Comparison of ENCODE assay signal across 25 cellular contexts in the genomic region with DNA sequence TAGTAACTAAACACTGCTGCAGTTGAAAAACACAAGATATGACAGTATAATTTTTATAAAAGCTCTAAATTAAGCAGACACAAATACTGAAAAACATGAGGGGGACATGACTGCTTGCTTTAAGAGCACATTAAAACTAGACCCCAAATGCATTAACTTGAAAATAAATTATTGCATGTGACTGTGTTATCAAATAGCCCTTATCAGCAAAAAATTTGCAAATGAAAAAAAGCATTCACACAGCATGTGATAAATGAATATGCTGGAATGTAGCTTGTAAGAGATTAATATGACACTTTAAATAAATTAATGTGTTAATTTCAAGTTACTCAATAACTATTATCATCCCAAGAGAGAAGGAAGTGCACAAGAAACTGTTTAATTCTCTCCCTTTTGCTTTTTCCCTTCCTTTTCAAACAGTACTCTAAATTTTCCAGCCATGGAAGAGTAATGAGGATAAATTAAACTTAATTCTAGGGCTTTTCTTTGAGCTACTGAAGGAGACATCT.
DNase-seq lines count a peak whose midpoint lies in the region; ATAC-seq, FAIRE-seq and TF ChIP-seq lines count a peak whose summit lies in the region.
"Had no signal": no experiment of that assay in that cellular context is flagged by ENCODE, and none has a peak within 500 bp of the region (broad histone marks: within the 10 kb centered on the region; RNA-seq: fewer than 3 reads in every experiment).

No MANE protein-coding gene starts in this region.

- H3K4me1 Mint-ChIP-seq in neural progenitor cell = peaks cover 2% of the 10 kb centered on the region
- H3K4me1 Mint-ChIP-seq: B cell had no signal

- H2BK15ac ChIP-seq in IMR-90 (ENCODE audit: low read depth, low read length) = no peak overlapping the region

- in situ Hi-C loops in IMR-90 (cut with MboI; ENCODE audit: low sequenced_read_pairs) = no loop called here

- CTCF ChIA-PET in A549 (lab: Yijun Ruan, JAX) = no interaction called here
- CTCF ChIA-PET in IMR-90 (lab: Yijun Ruan, JAX) = no interaction called here
- CTCF ChIA-PET in PC-3 (lab: Charles Lee) = no interaction called here

- BruUV-seq in IMR-90 (replicated peaks; lab: Mats Ljungman, UMichigan) (no TSS peak), PC-3 (replicated peaks; lab: Mats Ljungman, UMichigan) (no TSS peak)

- H3K9ac ChIP-seq in IMR-90 (ENCODE audit: low read depth, low read length) (no peak overlapping the region), SK-N-MC (ENCODE audit: insufficient read length) (peak overlapping the region; percentile 16), neural progenitor cell (no peak overlapping the region), PC-3 (ENCODE audit: low read length) (no peak overlapping the region)
- H3K9ac ChIP-seq: BLaER1 treated with 17β-estradiol and CSF1 and Interleukin-3, amounts not matched to agents 10 nM and 100 nM had no signal

- ATAC-seq in A549 (no peak), IMR-90 (ENCODE audit: low read depth) (no peak), GM19023 (IDR thresholded peaks at IDR 0.05; ENCODE audit: unreplicated experiment) (no peak), PC-3 (no peak)
- ATAC-seq: CD8-positive, alpha-beta T cell; GM12878 had no signal

- no peak overlapping the region for H2AK5ac ChIP-seq in IMR-90 (ENCODE audit: low read depth, low read length)

- TF ChIP-seq EP300 in A549 (IDR thresholded peaks at IDR 0.05) = no peak

- H4K20me1 ChIP-seq in IMR-90 (ENCODE audit: insufficient read depth, low read length) (no peaks in the 10 kb centered on the region), neural progenitor cell (ENCODE audit: low read depth) (no peaks in the 10 kb centered on the region), PC-3 (ENCODE audit: low read length) (no peaks in the 10 kb centered on the region)
- H4K20me1 ChIP-seq: BLaER1 treated with 17β-estradiol and CSF1 and Interleukin-3, amounts not matched to agents 10 nM and 100 nM had no signal

- H3K27me3 ChIP-seq in IMR-90 (ENCODE audit: control insufficient read depth, insufficient read depth, low read length) (no peaks in the 10 kb centered on the region), neural progenitor cell (no peaks in the 10 kb centered on the region), PC-3 (ENCODE audit: low read length) (no peaks in the 10 kb centered on the region)
- H3K27me3 ChIP-seq: BLaER1 treated with 17β-estradiol and CSF1 and Interleukin-3, amounts not matched to agents 10 nM and 100 nM had no signal

- H4K8ac ChIP-seq in IMR-90 (ENCODE audit: low read depth in 2 of 2, low read length in 2 of 2) = no peak overlapping the region

- no peak overlapping the region for H4K91ac ChIP-seq in IMR-90 (ENCODE audit: insufficient read depth, low read depth, low read length)

- POLR2A ChIA-PET in A549 (lab: Yijun Ruan, JAX) = no interaction called here
- POLR2A ChIA-PET in IMR-90 (lab: Charles Lee; ENCODE audit: unreplicated experiment) = no interaction called here
- POLR2A ChIA-PET in PC-3 (lab: Charles Lee; ENCODE audit: unreplicated experiment) = no interaction called here

- H3K23ac ChIP-seq in IMR-90 (ENCODE audit: low read depth, low read length) = no peak overlapping the region

- TF ChIP-seq CTCF in A549 (IDR thresholded peaks at IDR 0.05) = no peak
- no peak for TF ChIP-seq CTCF in IMR-90 (conservative IDR thresholded peaks at IDR 0.05; ENCODE audit: low read depth, low read length)
- no peak for TF ChIP-seq CTCF in neural progenitor cell (IDR thresholded peaks at IDR 0.05)
- no peak for TF ChIP-seq CTCF in PC-3 (conservative IDR thresholded peaks at IDR 0.05; ENCODE audit: low read depth, low read length)
- TF ChIP-seq CTCF in lower leg skin (IDR thresholded peaks at IDR 0.05) = no peak

- H3K36me3 Mint-ChIP-seq in neural progenitor cell = no peaks in the 10 kb centered on the region
- H3K36me3 Mint-ChIP-seq: CD8-positive, alpha-beta T cell had no signal

- H2AFZ ChIP-seq in IMR-90 (replicated peaks; ENCODE audit: low read length, poor library complexity) (no peak overlapping the region), neural progenitor cell (replicated peaks) (peak overlapping the region; percentile 22), PC-3 (ENCODE audit: low read length) (no peak overlapping the region)

- H3K9me3 ChIP-seq in A549 = no peaks in the 10 kb centered on the region; the same call in 2 of the 3 replicates
- no peaks in the 10 kb centered on the region; the same call in 1 of the 2 replicates for H3K9me3 ChIP-seq in IMR-90 (ENCODE audit: control insufficient read depth, insufficient read depth, low read length)
- H3K9me3 ChIP-seq in SK-N-MC (ENCODE audit: low read depth, low read length) = no peaks in the 10 kb centered on the region
- no peaks in the 10 kb centered on the region for H3K9me3 ChIP-seq in neural progenitor cell (ENCODE audit: low read depth)
- H3K9me3 ChIP-seq in PC-3 (ENCODE audit: low read length) = 0 out of 2 replicates have a peak, but pooled peaks cover 12% of the 10 kb centered on the region
- H3K9me3 ChIP-seq: Caco-2 had no signal

- no peak overlapping the region for H3K27ac ChIP-seq in A549
- no peak overlapping the region for H3K27ac ChIP-seq in IMR-90 (ENCODE audit: insufficient read depth, low read length)
- peak overlapping the region; percentile 58 for H3K27ac ChIP-seq in SK-N-MC
- H3K27ac ChIP-seq in neural progenitor cell = no peak overlapping the region
- H3K27ac ChIP-seq in PC-3 (ENCODE audit: low read length) = no peak overlapping the region
- H3K27ac ChIP-seq: C4-2B had no signal

- no peak overlapping the region for H3K4me3 Mint-ChIP-seq in neural progenitor cell
- H3K4me3 Mint-ChIP-seq: B cell; CD4-positive, alpha-beta T cell; CD8-positive, alpha-beta T cell had no signal

- H3K9me1 ChIP-seq in IMR-90 (ENCODE audit: insufficient read depth, low read length) = no peaks in the 10 kb centered on the region

- TF ChIP-seq RAD21 in A549 (conservative IDR thresholded peaks at IDR 0.05 in 1 of 2, IDR thresholded peaks at IDR 0.05 in 1 of 2) (no peak), IMR-90 (IDR thresholded peaks at IDR 0.05; ENCODE audit: low read length) (no peak)

- no peak overlapping the region for H2BK120ac ChIP-seq in IMR-90 (ENCODE audit: low read depth, low read length)

- H3K9me3 Mint-ChIP-seq in neural progenitor cell = peaks cover 9% of the 10 kb centered on the region

- H3K56ac ChIP-seq in IMR-90 (ENCODE audit: extremely low read depth, insufficient read depth, low read length) = no peak overlapping the region

- no peak overlapping the region for H2AK9ac ChIP-seq in IMR-90 (replicated peaks; ENCODE audit: low read depth, low read length, poor library complexity)

- H2BK5ac ChIP-seq in IMR-90 (ENCODE audit: low read depth, low read length, poor library complexity, severe bottlenecking) = no peak overlapping the region

- H3K36me3 ChIP-seq in IMR-90 (ENCODE audit: control insufficient read depth, insufficient read depth, low read length) (no peaks in the 10 kb centered on the region), SK-N-MC (ENCODE audit: insufficient read depth, low read length) (no peaks in the 10 kb centered on the region), neural progenitor cell (no peaks in the 10 kb centered on the region), PC-3 (ENCODE audit: low read depth, low read length) (no peaks in the 10 kb centered on the region)
- H3K36me3 ChIP-seq: BLaER1 treated with 17β-estradiol and CSF1 and Interleukin-3, amounts not matched to agents 10 nM and 100 nM had no signal

- H3K4me3 ChIP-seq in A549 (no peak overlapping the region), IMR-90 (ENCODE audit: insufficient read depth, low read depth, low read length) (no peak overlapping the region), SK-N-MC (no peak overlapping the region), neural progenitor cell (no peak overlapping the region), PC-3 (ENCODE audit: low read length) (no peak overlapping the region), lower leg skin (ENCODE audit: low read depth, poor library complexity, severe bottlenecking) (no peak overlapping the region)
- H3K4me3 ChIP-seq: BLaER1 treated with 17β-estradiol and CSF1 and Interleukin-3, amounts not matched to agents 10 nM and 100 nM; GM12878 had no signal

- no peak overlapping the region for H3K27ac Mint-ChIP-seq in neural progenitor cell
- H3K27ac Mint-ChIP-seq: B cell; CD4-positive, alpha-beta T cell; CD8-positive, alpha-beta T cell had no signal

- dilution Hi-C loops in IMR-90 (cut with HindIII; ENCODE audit: low sequenced_read_pairs, unreplicated experiment) = no loop called here

- no peak overlapping the region for H3K4ac ChIP-seq in IMR-90 (ENCODE audit: low read depth, low read length)

- no peak for DNase-seq in A549 (ENCODE audit: low read depth in 1 of 2, low spot score in 1 of 2)
- no peak for DNase-seq in IMR-90
- DNase-seq in SK-N-MC (ENCODE audit: low read depth, low spot score) = no peak
- no peak for DNase-seq in neural progenitor cell (ENCODE audit: low spot score)
- no peak for DNase-seq in PC-3
- no peak for DNase-seq in lower leg skin (ENCODE audit: low spot score in 2 of 2)
- DNase-seq: 8988T; AML-193; Caco-2; Calu3; CD4-positive, alpha-beta T cell; CD8-positive, alpha-beta T cell; DND-41; EL; GDM1 had no signal

- no peak overlapping the region for H2BK20ac ChIP-seq in IMR-90 (ENCODE audit: low read depth, low read length)

- intact Hi-C loops in IMR-90 (cut with micrococcal nuclease) (no loop called here), PC-3 (cut with micrococcal nuclease) (no loop called here), lower leg skin (cut with DNase I; ENCODE audit: low total_unique reads) (no loop called here)

- TF ChIP-seq POLR2A in A549 (IDR thresholded peaks at IDR 0.05; ENCODE audit: low read length) (no peak), IMR-90 (IDR thresholded peaks at IDR 0.05; ENCODE audit: low read depth, low read length) (no peak), lower leg skin (IDR thresholded peaks at IDR 0.05) (no peak)

- no peaks in the 10 kb centered on the region for H3F3A ChIP-seq in neural progenitor cell (ENCODE audit: low read depth)
- no peaks in the 10 kb centered on the region for H3F3A ChIP-seq in PC-3 (ENCODE audit: low read length, unreplicated experiment)

- H4K5ac ChIP-seq in IMR-90 (ENCODE audit: low read depth, low read length) = no peak overlapping the region

- peaks cover 3% of the 10 kb centered on the region for H3K27me3 Mint-ChIP-seq in neural progenitor cell (ENCODE audit: insufficient read depth, low read depth)
- H3K27me3 Mint-ChIP-seq: B cell; CD4-positive, alpha-beta T cell had no signal

- no peaks in the 10 kb centered on the region for H3K79me1 ChIP-seq in IMR-90 (ENCODE audit: low read depth in 1 of 2, low read length in 2 of 2)

- H3K9me2 ChIP-seq in PC-3 (replicated peaks; ENCODE audit: low read length) = no peaks in the 10 kb centered on the region

- no peak for FAIRE-seq in A549 (lab: Jason Lieb, UNC)
- FAIRE-seq: A204.1, D721Med, GM12878, GM12892, GM18507, GM19239 had no signal

- H3K79me2 ChIP-seq in neural progenitor cell (ENCODE audit: low read depth) = no peaks in the 10 kb centered on the region
- H3K79me2 ChIP-seq in PC-3 (ENCODE audit: low read length) = no peaks in the 10 kb centered on the region

- H3K4me2 ChIP-seq in A549 (no peak overlapping the region), IMR-90 (ENCODE audit: low read depth, low read length) (no peak overlapping the region), neural progenitor cell (no peak overlapping the region), PC-3 (ENCODE audit: low read length) (no peak overlapping the region)

- no peak overlapping the region for H3K14ac ChIP-seq in IMR-90 (replicated peaks; ENCODE audit: low read depth, low read length)

- H3K4me1 ChIP-seq in A549 = no peaks in the 10 kb centered on the region
- no peaks in the 10 kb centered on the region for H3K4me1 ChIP-seq in IMR-90 (ENCODE audit: control insufficient read depth, insufficient read depth, low read length)
- no peaks in the 10 kb centered on the region for H3K4me1 ChIP-seq in neural progenitor cell
- H3K4me1 ChIP-seq in PC-3 (ENCODE audit: insufficient read depth, low read length) = no peaks in the 10 kb centered on the region
- H3K4me1 ChIP-seq: Caco-2 had no signal

- no peak overlapping the region for H3K18ac ChIP-seq in IMR-90 (ENCODE audit: low read depth, low read length)
